In the genomic region with DNA sequence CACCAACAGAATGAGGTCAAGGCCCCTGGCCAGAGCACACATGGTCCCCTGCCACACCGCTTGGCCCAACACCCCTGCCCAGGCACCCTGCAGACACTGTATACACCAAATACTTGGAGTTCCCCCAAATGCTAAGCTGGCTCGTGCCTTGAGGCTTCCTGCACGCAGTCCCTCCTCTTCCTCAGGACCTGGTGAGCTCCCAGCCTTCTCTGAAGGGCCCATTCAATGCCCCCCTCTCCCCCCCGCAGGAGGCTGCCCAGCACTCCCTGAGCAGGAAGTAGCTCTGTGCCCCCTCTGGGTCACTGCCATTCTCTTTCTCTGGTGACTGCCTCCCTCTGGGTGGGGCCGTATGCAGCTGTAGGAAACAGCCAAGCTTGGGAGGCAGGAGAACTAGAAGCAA, we compare ENCODE assay signal across 10 cellular contexts.
DNase-seq lines count a peak whose midpoint lies in the region; ATAC-seq lines count a peak whose summit lies in the region.
"Had no signal": no experiment of that assay in that cellular context is flagged by ENCODE, and none has a peak within 500 bp of the region (broad histone marks: within the 10 kb centered on the region; RNA-seq: fewer than 3 reads in every experiment).

No MANE protein-coding gene starts in this region.

- POLR2A ChIA-PET in naive thymus-derived CD8-positive, alpha-beta T cell (lab: Charles Lee) = interaction anchor here (1.0 to 1.6 kb wide), 6 partner anchors 20 to 85 kb away, joined by 3 to 7 read pairs (median 5); partner anchors contain the start of gene ITPK1

- peak overlapping the region; percentile 25 for H3K27ac ChIP-seq in epithelial cell of prostate

- no peak for ATAC-seq in stimulated activated naive CD8-positive, alpha-beta T cell treated with anti-CD3 and anti-CD28 coated beads, Interleukin-15, Interleukin-2, amounts not matched to agents 100 U/mL and 50 U/mL, for 24 hours
- ATAC-seq in naive thymus-derived CD8-positive, alpha-beta T cell = peak; percentile 47 to 60

- H3K4me1 Mint-ChIP-seq in stimulated activated naive CD8-positive, alpha-beta T cell treated with anti-CD3 and anti-CD28 coated beads, Interleukin-15, Interleukin-2, amounts not matched to agents 100 ng/mL and 50 ng/mL, for 24 hours (ENCODE audit: low read depth) = peaks cover 75% of the 10 kb centered on the region
- peaks cover 40 to 80% (median 79%) of the 10 kb centered on the region in 4 donors for H3K4me1 Mint-ChIP-seq in naive thymus-derived CD8-positive, alpha-beta T cell

- H3K4me3 ChIP-seq in H7 (ENCODE audit: insufficient read depth, low read depth, low read length) = no peak overlapping the region

- H3K27me3 ChIP-seq in H7 (ENCODE audit: control insufficient read depth, insufficient read depth, low read length) = no peaks in the 10 kb centered on the region

- no peaks in the 10 kb centered on the region for H3K36me3 ChIP-seq in H7 (replicated peaks; ENCODE audit: control insufficient read depth, insufficient read depth, low read length)

- H3K27me3 Mint-ChIP-seq in stimulated activated naive CD8-positive, alpha-beta T cell treated with anti-CD3 and anti-CD28 coated beads, Interleukin-15, Interleukin-2, amounts not matched to agents 100 ng/mL and 50 ng/mL, for 24 hours = no peaks in the 10 kb centered on the region
- H3K27me3 Mint-ChIP-seq in naive thymus-derived CD8-positive, alpha-beta T cell = no peaks in the 10 kb centered on the region

- no peak for DNase-seq in stimulated activated naive CD8-positive, alpha-beta T cell treated with anti-CD3 and anti-CD28 coated beads, Interleukin-15, Interleukin-2, amounts not matched to agents 100 U/mL and 50 U/mL, for 24 hours
- DNase-seq in epithelial cell of prostate (ENCODE audit: low read depth, low spot score) (no peak), NCI-H1105 (lab: John Stamatoyannopoulos, UW) (no peak), EL (no peak), H7 (no peak), OCI-M1 (lab: John Stamatoyannopoulos, UW) (no peak)
- no peak for DNase-seq in naive thymus-derived CD8-positive, alpha-beta T cell
- DNase-seq: NCI-H774 had no signal

- H3K4me3 Mint-ChIP-seq in stimulated activated naive CD8-positive, alpha-beta T cell treated with anti-CD3 and anti-CD28 coated beads, Interleukin-15, Interleukin-2, amounts not matched to agents 100 ng/mL and 50 ng/mL, for 24 hours = no peak overlapping the region
- peak overlapping the region in 7 of 10 donors; percentile 25 to 81 (median 59) for H3K4me3 Mint-ChIP-seq in naive thymus-derived CD8-positive, alpha-beta T cell
- H3K4me3 Mint-ChIP-seq: activated T-helper 1 cell treated with anti-CD3 and anti-CD28 coated beads, Interleukin-12 subunit alpha, Interleukin-12 subunit beta, Interleukin-2, Interleukin-4 antibody, amounts not matched to agents 30 ng/mL and 10 ng/mL and 1 ng/mL, durations not matched to agents 14 hours and 24 hours and 36 hours had no signal

- no peaks in the 10 kb centered on the region for H3K9me3 Mint-ChIP-seq in stimulated activated naive CD8-positive, alpha-beta T cell treated with anti-CD3 and anti-CD28 coated beads, Interleukin-15, Interleukin-2, amounts not matched to agents 100 ng/mL and 50 ng/mL, for 24 hours
- H3K9me3 Mint-ChIP-seq in naive thymus-derived CD8-positive, alpha-beta T cell = no peaks in the 10 kb centered on the region
- H3K9me3 Mint-ChIP-seq: activated T-helper 1 cell treated with anti-CD3 and anti-CD28 coated beads, Interleukin-12 subunit alpha, Interleukin-12 subunit beta, Interleukin-2, Interleukin-4 antibody, amounts not matched to agents 30 ng/mL and 10 ng/mL and 1 ng/mL, durations not matched to agents 14 hours and 24 hours and 36 hours had no signal

- H3K27ac Mint-ChIP-seq in stimulated activated naive CD8-positive, alpha-beta T cell treated with anti-CD3 and anti-CD28 coated beads, Interleukin-15, Interleukin-2, amounts not matched to agents 100 ng/mL and 50 ng/mL, for 24 hours = peak overlapping the region; percentile 75
- H3K27ac Mint-ChIP-seq in naive thymus-derived CD8-positive, alpha-beta T cell = peak overlapping the region; percentile 64 to 92 (median 82)
- H3K27ac Mint-ChIP-seq: activated T-helper 1 cell treated with anti-CD3 and anti-CD28 coated beads, Interleukin-12 subunit alpha, Interleukin-12 subunit beta, Interleukin-2, Interleukin-4 antibody, amounts not matched to agents 30 ng/mL and 10 ng/mL and 1 ng/mL, durations not matched to agents 14 hours and 24 hours and 36 hours had no signal

- H3K36me3 Mint-ChIP-seq in stimulated activated naive CD8-positive, alpha-beta T cell treated with anti-CD3 and anti-CD28 coated beads, Interleukin-15, Interleukin-2, amounts not matched to agents 100 ng/mL and 50 ng/mL, for 24 hours (ENCODE audit: low read depth) = no peaks in the 10 kb centered on the region
- peaks cover 0 to 2% (median 0%) of the 10 kb centered on the region in 3 donors for H3K36me3 Mint-ChIP-seq in naive thymus-derived CD8-positive, alpha-beta T cell
